8 cellular contexts compared by ENCODE assay signal in the genomic region with DNA sequence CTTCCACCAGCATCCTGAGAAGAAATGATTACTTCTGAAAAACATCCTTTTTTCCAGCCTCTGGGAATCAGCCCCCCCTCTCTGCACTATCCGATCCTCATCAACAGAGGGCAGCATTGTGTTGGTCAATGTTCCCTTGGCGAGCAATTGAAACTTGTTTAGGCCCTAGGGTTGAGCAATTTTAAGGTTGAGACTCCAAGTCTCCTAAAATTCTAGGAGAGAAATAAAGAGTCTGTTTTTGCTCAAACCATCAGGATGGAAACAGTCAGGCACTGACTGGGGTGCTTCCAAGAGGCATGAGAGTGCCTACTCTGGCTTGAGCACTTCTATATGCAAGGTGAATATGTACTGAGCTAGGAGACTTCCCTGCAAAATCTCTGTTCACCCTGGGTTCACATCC. TPM values are rescaled to one million over a fixed set of nuclear protein-coding genes. Genes with fewer than 3 reads are reported as not detected.
DNase-seq lines count a peak whose midpoint lies in the region; ATAC-seq, FAIRE-seq and TF ChIP-seq lines count a peak whose summit lies in the region.

No MANE protein-coding gene starts in this region.

- H3K36me3 ChIP-seq in BLaER1 (no peaks in the 10 kb centered on the region), cardiac muscle cell (no peaks in the 10 kb centered on the region), psoas muscle (ENCODE audit: insufficient read depth in 1 of 2, low read depth in 1 of 2) (no peaks in the 10 kb centered on the region)

- H3K36me3 Mint-ChIP-seq in activated naive CD4-positive, alpha-beta T cell treated with anti-CD3 and anti-CD28 coated beads, Interleukin-2, amount 50 U/mL, for 72 hours: peaks cover 32 to 84% of the 10 kb centered on the region in 2 donors

- H3K9me3 Mint-ChIP-seq in activated naive CD4-positive, alpha-beta T cell treated with anti-CD3 and anti-CD28 coated beads, Interleukin-2, amount 50 U/mL, for 72 hours: peaks cover 0 to 3% of the 10 kb centered on the region in 2 donors

- no peak for FAIRE-seq in GM19239 (lab: Jason Lieb, UNC)

- H3K27me3 ChIP-seq in BLaER1 (no peaks in the 10 kb centered on the region), cardiac muscle cell (no peaks in the 10 kb centered on the region), psoas muscle (ENCODE audit: insufficient read depth in 3 of 3, low read length in 2 of 3) (no peaks in the 10 kb centered on the region)

- H3K9ac ChIP-seq in BLaER1: no peak overlapping the region

- TF ChIP-seq CTCF in GM13976 (IDR thresholded peaks at IDR 0.05; ENCODE audit: borderline replicate concordance, control extremely low read depth, extremely low read depth, insufficient read depth, missing control alignments): peak; percentile 88
- TF ChIP-seq CTCF in cardiac muscle cell (IDR thresholded peaks at IDR 0.05; ENCODE audit: low read depth, low read length): peak; percentile 96
- TF ChIP-seq CTCF in psoas muscle (IDR thresholded peaks at IDR 0.05): peak; percentile 75

- DNase-seq in GM13976 (ENCODE audit: low spot score): peak; percentile 68
- peak; percentile 6 for DNase-seq in NCI-H1694 (lab: John Stamatoyannopoulos, UW)
- no peak for DNase-seq in activated naive CD4-positive, alpha-beta T cell treated with anti-CD3 and anti-CD28 coated beads, Interleukin-2, amount 50 U/mL, for 72 hours (ENCODE audit: low spot score in 2 of 2)
- peak; percentile 69 to 73 for DNase-seq in cardiac muscle cell (ENCODE audit: low read depth in 1 of 2, low spot score in 1 of 2)
- DNase-seq in psoas muscle: no peak
- DNase-seq in GM19239 (ENCODE audit: insufficient read length, low spot score): no peak

- H3K4me2 ChIP-seq in BLaER1: peak overlapping the region; percentile 85

- WGBS in psoas muscle, 3 donors: 4 to 6% (median 5%) methylated on average over 2 of the region's 2 CpGs

- H3K9me3 ChIP-seq in BLaER1: peaks cover 9% of the 10 kb centered on the region
- H3K9me3 ChIP-seq in cardiac muscle cell (ENCODE audit: low read depth): no peaks in the 10 kb centered on the region
- no peaks in the 10 kb centered on the region for H3K9me3 ChIP-seq in psoas muscle

- intact Hi-C loops in psoas muscle (cut with DNase I): loop anchor here (2.0 to 5.0 kb wide), 2 partner anchors 59 kb away; no protein-coding TSS in a partner anchor

- in situ Hi-C loops in GM13976 (cut with MboI; ENCODE audit: low sequenced_read_pairs, unreplicated experiment): no loop called here

- H4K20me1 ChIP-seq in BLaER1: no peaks in the 10 kb centered on the region

- H3K4me3 ChIP-seq in BLaER1: no peak overlapping the region
- H3K4me3 ChIP-seq in cardiac muscle cell: no peak overlapping the region
- no peak overlapping the region for H3K4me3 ChIP-seq in psoas muscle

- ATAC-seq in HG02763 (IDR thresholded peaks at IDR 0.05; ENCODE audit: unreplicated experiment) (peak; percentile 47), psoas muscle (peak; percentile 65 to 93 (median 82))
- ATAC-seq in activated naive CD4-positive, alpha-beta T cell treated with anti-CD3 and anti-CD28 coated beads, Interleukin-2, amount 50 U/mL, for 72 hours: no peak

- H3K27ac ChIP-seq in BLaER1: peak overlapping the region; percentile 71
- peak overlapping the region; percentile 1 for H3K27ac ChIP-seq in cardiac muscle cell
- H3K27ac ChIP-seq in psoas muscle: no peak overlapping the region

- H3K4me1 ChIP-seq in BLaER1 (peaks cover 30% of the 10 kb centered on the region), cardiac muscle cell (ENCODE audit: low read depth) (no peaks in the 10 kb centered on the region), psoas muscle (no peaks in the 10 kb centered on the region)

- H3K27ac Mint-ChIP-seq in activated naive CD4-positive, alpha-beta T cell treated with anti-CD3 and anti-CD28 coated beads, Interleukin-2, amount 50 U/mL, for 72 hours: peak overlapping the region; percentile 90 to 95

RNA-seq across cellular contexts. Expression of gene CYFIP2, which starts 12.4 kb away (rescaled TPM):
- total RNA-seq in activated naive CD4-positive, alpha-beta T cell treated with anti-CD3 and anti-CD28 coated beads, Interleukin-2, amount 50 U/mL, for 72 hours: 100 to 1,000 TPM; 335 to 493 TPM
- 228 and 299 TPM in 2 replicates for total RNA-seq in cardiac muscle cell
- 126 and 171 TPM in 2 replicates for polyA plus RNA-seq in cardiac muscle cell
- 1 to 10 TPM; 4.9 to 8.3 (median 6.4) TPM for total RNA-seq in psoas muscle
- 1 to 10 TPM in 2 of 3 donors, under 1 TPM in 1; 0.61 to 4.8 (median 1.7) TPM for polyA plus RNA-seq in psoas muscle

Comparison
In these comparisons a context has a peak if more than half of its experiments do, and no peak if none do; other contexts are left out.
1. DNase-seq: peak in GM13976 (single experiment), NCI-H1694 (single experiment) and cardiac muscle cell (2 of 2); none in activated naive CD4-positive, alpha-beta T cell treated with anti-CD3 and anti-CD28 coated beads, Interleukin-2, amount 50 U/mL, for 72 hours (0 of 2), psoas muscle (0 of 2) and GM19239 (single experiment).
2. ATAC-seq: peak in HG02763 (single experiment) and psoas muscle (4 of 4); none in activated naive CD4-positive, alpha-beta T cell treated with anti-CD3 and anti-CD28 coated beads, Interleukin-2, amount 50 U/mL, for 72 hours (0 of 2).
3. RNA of gene CYFIP2, which starts 12.4 kb away (total RNA-seq): 335 to 493 TPM in activated naive CD4-positive, alpha-beta T cell treated with anti-CD3 and anti-CD28 coated beads, Interleukin-2, amount 50 U/mL, for 72 hours and 228 to 299 TPM in cardiac muscle cell; 4.9 to 8.3 TPM in psoas muscle; every median in the first group is over 10 times any median in the second.
4. Peak in every context shown above with its lines, with median percentiles within 50 percentile points of each other: CTCF ChIP-seq.